ENCODE assay signal across 8 cellular contexts in genomic region chr17:81550830-81551457, GRCh38. TPM values are rescaled to one million over a fixed set of nuclear protein-coding genes. Genes with fewer than 3 reads are reported as not detected.
DNase-seq lines count a peak whose midpoint lies in the region; ATAC-seq, FAIRE-seq and TF ChIP-seq lines count a peak whose summit lies in the region.

No MANE protein-coding gene starts in this region.

- H3K36me3 Mint-ChIP-seq in T-helper 2 cell treated with Interferon-gamma antibody and Interleukin-4, amounts not matched to agents 5 μg/mL and 100 μg/mL, for 36 hours (ENCODE audit: low read depth): peaks cover 9% of the 10 kb centered on the region
- H3K36me3 Mint-ChIP-seq in activated naive CD8-positive, alpha-beta T cell treated with anti-CD3 and anti-CD28 coated beads, Interleukin-2, amount 50 U/mL, for 24 hours (ENCODE audit: low read depth): peaks cover 21% of the 10 kb centered on the region

- peaks cover 24% of the 10 kb centered on the region for H3K79me2 ChIP-seq in keratinocyte (ENCODE audit: control insufficient read depth, insufficient read depth, low read length)

- peaks cover 18 to 22% of the 10 kb centered on the region in 2 experiments for H3K36me3 ChIP-seq in keratinocyte (ENCODE audit: control insufficient read depth in 2 of 2, extremely low read depth in 1 of 2, insufficient read depth in 2 of 2, low read length in 2 of 2)
- H3K36me3 ChIP-seq in stomach smooth muscle (ENCODE audit: control insufficient read depth in 2 of 2, insufficient read depth in 2 of 2, low read length in 2 of 2): peaks cover 12 to 22% of the 10 kb centered on the region in 2 donors

- peaks cover 16% of the 10 kb centered on the region for H3K4me1 Mint-ChIP-seq in T-helper 2 cell treated with Interferon-gamma antibody and Interleukin-4, amounts not matched to agents 5 μg/mL and 100 μg/mL, for 36 hours (ENCODE audit: low read depth)
- peaks cover 34% of the 10 kb centered on the region for H3K4me1 Mint-ChIP-seq in activated naive CD8-positive, alpha-beta T cell treated with anti-CD3 and anti-CD28 coated beads, Interleukin-2, amount 50 U/mL, for 24 hours

- H3K27me3 Mint-ChIP-seq in T-helper 2 cell treated with Interferon-gamma antibody and Interleukin-4, amounts not matched to agents 5 μg/mL and 100 μg/mL, for 36 hours (ENCODE audit: low read depth): no peaks in the 10 kb centered on the region
- H3K27me3 Mint-ChIP-seq in activated naive CD8-positive, alpha-beta T cell treated with anti-CD3 and anti-CD28 coated beads, Interleukin-2, amount 50 U/mL, for 24 hours: no peaks in the 10 kb centered on the region

- H3K4me2 ChIP-seq in keratinocyte (ENCODE audit: control insufficient read depth, extremely low read depth, insufficient read depth, low read depth, low read length): peak overlapping the region; percentile 91

- no peak overlapping the region for H2AFZ ChIP-seq in keratinocyte (ENCODE audit: control insufficient read depth, low read length)

- H3K27ac ChIP-seq in keratinocyte (ENCODE audit: control insufficient read depth, insufficient read depth, low read length) (no peak overlapping the region), stomach smooth muscle (ENCODE audit: low read length) (no peak overlapping the region)

- H3K27ac Mint-ChIP-seq in T-helper 2 cell treated with Interferon-gamma antibody and Interleukin-4, amounts not matched to agents 5 μg/mL and 100 μg/mL, for 36 hours: peak overlapping the region; percentile 78
- H3K27ac Mint-ChIP-seq in activated naive CD8-positive, alpha-beta T cell treated with anti-CD3 and anti-CD28 coated beads, Interleukin-2, amount 50 U/mL, for 24 hours: peak overlapping the region; percentile 85

- H4K20me1 ChIP-seq in keratinocyte (ENCODE audit: control insufficient read depth, extremely low read depth, insufficient read depth, low read length): no peaks in the 10 kb centered on the region

- dilution Hi-C loops in keratinocyte (cut with MboI; ENCODE audit: extremely low pct_ligation_motif_present, low sequenced_read_pairs): no loop called here

- H3K4me1 ChIP-seq in keratinocyte (ENCODE audit: control insufficient read depth, extremely low read depth, insufficient read depth, low read length) (peaks cover 20% of the 10 kb centered on the region), stomach smooth muscle (ENCODE audit: control insufficient read depth, insufficient read depth, low read length) (peaks cover 23% of the 10 kb centered on the region)

- H3K27me3 ChIP-seq in keratinocyte (ENCODE audit: control insufficient read depth, extremely low read depth, insufficient read depth, low read length) (no peaks in the 10 kb centered on the region), stomach smooth muscle (ENCODE audit: control insufficient read depth in 1 of 2, insufficient read depth in 2 of 2, low read length in 2 of 2) (no peaks in the 10 kb centered on the region)

- DNase-seq in T-helper 2 cell treated with Interferon-gamma antibody and Interleukin-4, amounts not matched to agents 5 μg/mL and 100 μg/mL, for 36 hours (ENCODE audit: low spot score): no peak
- DNase-seq in T-helper 2 cell (no peak), keratinocyte (ENCODE audit: low read depth, low spot score) (no peak), globus pallidus (ENCODE audit: low spot score) (no peak), H4 (ENCODE audit: low spot score) (no peak)
- no peak for DNase-seq in activated naive CD8-positive, alpha-beta T cell treated with anti-CD3 and anti-CD28 coated beads, Interleukin-2, amount 50 U/mL, for 24 hours

- no peaks in the 10 kb centered on the region for H3K9me3 ChIP-seq in keratinocyte (ENCODE audit: control insufficient read depth, low read depth, low read length)
- no peaks in the 10 kb centered on the region for H3K9me3 ChIP-seq in stomach smooth muscle (ENCODE audit: control insufficient read depth in 2 of 2, low read length in 2 of 2)

- peak overlapping the region; percentile 88 for H3K4me3 Mint-ChIP-seq in T-helper 2 cell treated with Interferon-gamma antibody and Interleukin-4, amounts not matched to agents 5 μg/mL and 100 μg/mL, for 36 hours
- peak overlapping the region; percentile 87 for H3K4me3 Mint-ChIP-seq in activated naive CD8-positive, alpha-beta T cell treated with anti-CD3 and anti-CD28 coated beads, Interleukin-2, amount 50 U/mL, for 24 hours

- TF ChIP-seq CTCF in keratinocyte (optimal IDR thresholded peaks at IDR 0.05 in 1 of 3, IDR thresholded peaks at IDR 0.05 in 1 of 3, conservative IDR thresholded peaks at IDR 0.05 in 1 of 3; ENCODE audit: extremely low read depth in 1 of 3, insufficient read depth in 2 of 3, low read length in 3 of 3): no peak

- no peak for FAIRE-seq in keratinocyte (lab: Jason Lieb, UNC)

- peak overlapping the region; percentile 79 to 92 (median 88) for H3K4me3 ChIP-seq in keratinocyte (ENCODE audit: control insufficient read depth in 2 of 3, extremely low read depth in 1 of 3, insufficient read depth in 2 of 3, low read depth in 1 of 3, low read length in 3 of 3)
- peak overlapping the region; percentile 84 to 87 for H3K4me3 ChIP-seq in stomach smooth muscle (ENCODE audit: low read length in 2 of 2)

- H3K9me1 ChIP-seq in keratinocyte (ENCODE audit: control insufficient read depth, extremely low read depth, insufficient read depth, low read length): no peaks in the 10 kb centered on the region

- H3K9me3 Mint-ChIP-seq in T-helper 2 cell treated with Interferon-gamma antibody and Interleukin-4, amounts not matched to agents 5 μg/mL and 100 μg/mL, for 36 hours: no peaks in the 10 kb centered on the region
- no peaks in the 10 kb centered on the region for H3K9me3 Mint-ChIP-seq in activated naive CD8-positive, alpha-beta T cell treated with anti-CD3 and anti-CD28 coated beads, Interleukin-2, amount 50 U/mL, for 24 hours

- H3K9ac ChIP-seq in keratinocyte (ENCODE audit: control insufficient read depth, extremely low read depth, insufficient read depth, low read length) (peak overlapping the region; percentile 78), stomach smooth muscle (ENCODE audit: low read length in 2 of 2) (peak overlapping the region; percentile 58 to 78)

- no peak for ATAC-seq in activated naive CD8-positive, alpha-beta T cell treated with anti-CD3 and anti-CD28 coated beads, Interleukin-2, amount 50 U/mL, for 24 hours
- ATAC-seq in GM21381 (IDR thresholded peaks at IDR 0.05; ENCODE audit: unreplicated experiment): no peak

RNA-seq across cellular contexts. Expression of gene FAAP100, which starts 1.2 kb away (rescaled TPM):
- 3.8 to 7.4 TPM (median 6.9 TPM) in 3 replicates for polyA plus RNA-seq in keratinocyte
- polyA plus RNA-seq in keratinocyte (2011; ENCODE audit: low read depth): 2.7 TPM
- 3.7 and 9.0 TPM in 2 replicates for polyA plus RNA-seq in keratinocyte (2011; cell fraction: cytosol; rRNA removed)
- polyA plus RNA-seq in keratinocyte (2011; cell fraction: nucleus; rRNA removed): 13.2 and 18.1 TPM in 2 replicates
- polyA plus RNA-seq in keratinocyte (2012; ENCODE audit: low replicate concordance): 8.1 and 11.7 TPM in 2 replicates
- 6.2 to 11.1 TPM (median 10.2 TPM) in 3 replicates for polyA minus RNA-seq in keratinocyte
- polyA minus RNA-seq in keratinocyte (2011; cell fraction: cytosol; rRNA and poly(A)+ RNA removed): 16.1 TPM
- polyA minus RNA-seq in keratinocyte (2011; cell fraction: nucleus; rRNA and poly(A)+ RNA removed): 14.0 and 14.1 TPM in 2 replicates
- 6.6 and 7.4 TPM in 2 replicates for total RNA-seq in H4 (2014; rRNA removed; shearing (Covaris generic))

RNA-seq across cellular contexts. Expression of gene FSCN2, which starts 22.8 kb away (rescaled TPM):
- not detected in 3 replicates for polyA plus RNA-seq in keratinocyte
- polyA plus RNA-seq in keratinocyte (2011; ENCODE audit: low read depth): not detected
- polyA plus RNA-seq in keratinocyte (2011; cell fraction: cytosol; rRNA removed): not detected in 2 replicates
- polyA plus RNA-seq in keratinocyte (2011; cell fraction: nucleus; rRNA removed): 0.09 and 0.19 TPM in 2 replicates
- polyA plus RNA-seq in keratinocyte (2012; ENCODE audit: low replicate concordance): not detected in 2 replicates
- not detected in 3 replicates for polyA minus RNA-seq in keratinocyte
- polyA minus RNA-seq in keratinocyte (2011; cell fraction: cytosol; rRNA and poly(A)+ RNA removed): not detected
- polyA minus RNA-seq in keratinocyte (2011; cell fraction: nucleus; rRNA and poly(A)+ RNA removed): 0.32 TPM in 1 of 2 replicates, not detected in the other
- total RNA-seq in H4 (2014; rRNA removed; shearing (Covaris generic)): 0.27 TPM in 1 of 2 replicates, not detected in the other

RNA-seq across cellular contexts. Expression of gene ACTG1, which starts 38.3 kb away (rescaled TPM):
- 1,003 to 6,215 TPM (median 1,867 TPM) in 3 replicates for polyA plus RNA-seq in keratinocyte
- polyA plus RNA-seq in keratinocyte (2011; ENCODE audit: low read depth): 5,158 TPM
- polyA plus RNA-seq in keratinocyte (2011; cell fraction: cytosol; rRNA removed): 3,252 and 7,102 TPM in 2 replicates
- 2,825 and 3,350 TPM in 2 replicates for polyA plus RNA-seq in keratinocyte (2011; cell fraction: nucleus; rRNA removed)
- polyA plus RNA-seq in keratinocyte (2012; ENCODE audit: low replicate concordance): 3,253 and 4,565 TPM in 2 replicates
- 1,155 to 10,422 TPM (median 1,781 TPM) in 3 replicates for polyA minus RNA-seq in keratinocyte
- polyA minus RNA-seq in keratinocyte (2011; cell fraction: cytosol; rRNA and poly(A)+ RNA removed): 2,831 TPM
- polyA minus RNA-seq in keratinocyte (2011; cell fraction: nucleus; rRNA and poly(A)+ RNA removed): 951 and 1,249 TPM in 2 replicates
- total RNA-seq in H4 (2014; rRNA removed; shearing (Covaris generic)): 1,105 and 1,576 TPM in 2 replicates
